8 cellular contexts compared by ENCODE assay signal in the genomic region with DNA sequence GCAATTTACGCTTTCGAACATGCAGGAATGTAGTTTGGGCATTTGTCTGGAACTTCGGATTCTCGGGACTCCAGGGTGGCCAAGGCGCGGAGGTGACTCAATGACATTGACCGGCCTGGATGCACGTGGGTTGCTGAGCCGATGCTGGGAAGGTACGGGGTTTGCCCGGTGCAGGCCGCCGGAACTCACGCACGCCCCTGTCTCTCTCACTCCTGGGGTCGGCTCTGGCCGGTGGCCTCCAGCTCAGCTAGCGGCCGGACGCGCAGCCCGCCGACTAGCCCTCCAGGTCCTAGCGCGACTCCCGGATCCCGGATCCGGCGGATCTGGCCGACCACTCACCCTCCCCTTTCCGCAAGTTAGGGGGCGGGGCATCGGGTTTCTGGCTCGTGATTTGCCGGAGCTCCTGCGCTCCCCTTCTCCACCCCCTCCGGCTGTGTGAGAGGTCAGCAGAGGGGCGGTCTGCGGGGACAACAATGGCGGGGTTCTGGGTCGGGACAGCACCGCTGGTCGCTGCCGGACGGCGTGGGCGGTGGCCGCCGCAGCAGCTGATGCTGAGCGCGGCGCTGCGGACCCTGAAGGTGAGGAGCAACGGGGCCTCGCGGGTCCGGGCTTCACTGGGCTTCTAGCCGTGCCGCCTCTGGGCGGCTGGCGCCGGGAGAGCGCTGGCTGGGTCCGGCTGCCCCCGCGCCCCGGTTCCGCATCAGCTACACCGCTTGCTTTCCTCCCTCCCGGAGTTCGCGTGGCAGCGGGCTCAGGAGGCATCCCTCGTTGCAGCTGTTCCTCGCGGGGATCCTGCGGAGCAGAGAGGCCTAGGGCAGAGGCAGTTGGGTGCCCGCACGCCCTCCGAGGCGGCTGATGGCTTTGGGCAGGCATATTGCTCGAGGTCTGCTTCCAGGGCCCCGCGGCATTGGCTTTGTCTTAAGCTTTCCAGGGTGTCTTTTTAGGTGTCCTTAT. TPM values are rescaled to one million over a fixed set of nuclear protein-coding genes. Genes with fewer than 3 reads are reported as not detected.
DNase-seq lines count a peak whose midpoint lies in the region; ATAC-seq, FAIRE-seq and TF ChIP-seq lines count a peak whose summit lies in the region.

A gene with protein sequence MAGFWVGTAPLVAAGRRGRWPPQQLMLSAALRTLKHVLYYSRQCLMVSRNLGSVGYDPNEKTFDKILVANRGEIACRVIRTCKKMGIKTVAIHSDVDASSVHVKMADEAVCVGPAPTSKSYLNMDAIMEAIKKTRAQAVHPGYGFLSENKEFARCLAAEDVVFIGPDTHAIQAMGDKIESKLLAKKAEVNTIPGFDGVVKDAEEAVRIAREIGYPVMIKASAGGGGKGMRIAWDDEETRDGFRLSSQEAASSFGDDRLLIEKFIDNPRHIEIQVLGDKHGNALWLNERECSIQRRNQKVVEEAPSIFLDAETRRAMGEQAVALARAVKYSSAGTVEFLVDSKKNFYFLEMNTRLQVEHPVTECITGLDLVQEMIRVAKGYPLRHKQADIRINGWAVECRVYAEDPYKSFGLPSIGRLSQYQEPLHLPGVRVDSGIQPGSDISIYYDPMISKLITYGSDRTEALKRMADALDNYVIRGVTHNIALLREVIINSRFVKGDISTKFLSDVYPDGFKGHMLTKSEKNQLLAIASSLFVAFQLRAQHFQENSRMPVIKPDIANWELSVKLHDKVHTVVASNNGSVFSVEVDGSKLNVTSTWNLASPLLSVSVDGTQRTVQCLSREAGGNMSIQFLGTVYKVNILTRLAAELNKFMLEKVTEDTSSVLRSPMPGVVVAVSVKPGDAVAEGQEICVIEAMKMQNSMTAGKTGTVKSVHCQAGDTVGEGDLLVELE (plus strand): TSS at position 446 of the 954 bp plus-strand sequence. CDS start 28 bp downstream, at position 474.

- CTCF ChIA-PET in Calu3 (lab: Charles Lee) = interaction anchor here (1.7 kb wide), 1 partner anchor 147 kb away, joined by 6 read pairs; no protein-coding TSS in a partner anchor

- H3K4me3 ChIP-seq in epithelial cell of proximal tubule (ENCODE audit: low read depth, low read length) (peak within 1 kb of the TSS; percentile 75), mucosa of descending colon (peak within 1 kb of the TSS; percentile 84)

- peak within 1 kb of the TSS; percentile 88 for H3K4me3 Mint-ChIP-seq in Calu3 (ENCODE audit: low read depth, unreplicated experiment)

- H3K4me1 ChIP-seq in mucosa of descending colon (ENCODE audit: low read depth) = peaks cover 13% of the 10 kb centered on the region

- DNase-seq in Calu3 = peak; percentile 83
- peak; percentile 83 for DNase-seq in HTR-8/SVneo (ENCODE audit: insufficient read length, low spot score)
- DNase-seq in OCI-M2 (lab: John Stamatoyannopoulos, UW; ENCODE audit: unreplicated experiment) = peak; percentile 70
- DNase-seq in activated T-cell treated with anti-CD3 and anti-CD28 coated beads, Interleukin-2, amount 50 U/mL, for 1 hour = peak; percentile 77
- no peak for DNase-seq in epithelial cell of proximal tubule (ENCODE audit: low read depth)
- peak; percentile 96 to 98 (median 97) for DNase-seq in mucosa of descending colon
- peak; percentile 38 to 63 for DNase-seq in stimulated activated CD8-positive, alpha-beta memory T cell treated with anti-CD3 and anti-CD28 coated beads, Interleukin-4, amount 100 ng/mL, for 1 hour (ENCODE audit: low read depth in 2 of 2, low spot score in 1 of 2)

- H3K9me3 Mint-ChIP-seq in Calu3 (ENCODE audit: low read depth, unreplicated experiment) = no peaks in the 10 kb centered on the region

- no peaks in the 10 kb centered on the region for H3K9me3 ChIP-seq in mucosa of descending colon

- intact Hi-C loops in Calu3 (cut with micrococcal nuclease; ENCODE audit: unreplicated experiment) = no loop called here
- intact Hi-C loops in mucosa of descending colon (cut with DNase I, micrococcal nuclease) = no loop called here

- peak; percentile 85 for FAIRE-seq in HTR-8/SVneo (lab: Jason Lieb, UNC)

- ATAC-seq in GM21381 (IDR thresholded peaks at IDR 0.05; ENCODE audit: unreplicated experiment) = peak; percentile 98
- peak; percentile 97 for ATAC-seq in mucosa of descending colon

- H3K36me3 Mint-ChIP-seq in Calu3 (ENCODE audit: insufficient read depth, unreplicated experiment) = peaks cover 13% of the 10 kb centered on the region

- no TSS peak for BruUV-seq in Calu3 (replicated peaks; lab: Mats Ljungman, UMichigan)

- no peaks in the 10 kb centered on the region for H3K27me3 Mint-ChIP-seq in Calu3 (ENCODE audit: unreplicated experiment)

- H3K36me3 ChIP-seq in mucosa of descending colon (ENCODE audit: low read depth) = no peaks in the 10 kb centered on the region

- H3K27ac Mint-ChIP-seq in Calu3 (ENCODE audit: unreplicated experiment) = peak within 1 kb of the TSS; percentile 23

- TF ChIP-seq CTCF in Calu3 (IDR thresholded peaks at IDR 0.05; ENCODE audit: unreplicated experiment) (no peak), epithelial cell of proximal tubule (conservative IDR thresholded peaks at IDR 0.05; ENCODE audit: low read depth, low read length) (no peak), mucosa of descending colon (IDR thresholded peaks at IDR 0.05) (no peak)

- peaks cover 29% of the 10 kb centered on the region for H3K4me1 Mint-ChIP-seq in Calu3 (ENCODE audit: low read depth, unreplicated experiment)

RNA-seq across cellular contexts. Expression of the gene that starts here (rescaled TPM):
- 8.7 and 8.9 TPM in 2 replicates for total RNA-seq in Calu3 (2022)
- total RNA-seq in epithelial cell of proximal tubule = 14.4 and 17.8 TPM in 2 replicates
- 10 to 100 TPM; 55.7 to 98.6 (median 70.5) TPM for total RNA-seq in mucosa of descending colon
